26 cellular contexts compared by ENCODE assay signal in the genomic region with DNA sequence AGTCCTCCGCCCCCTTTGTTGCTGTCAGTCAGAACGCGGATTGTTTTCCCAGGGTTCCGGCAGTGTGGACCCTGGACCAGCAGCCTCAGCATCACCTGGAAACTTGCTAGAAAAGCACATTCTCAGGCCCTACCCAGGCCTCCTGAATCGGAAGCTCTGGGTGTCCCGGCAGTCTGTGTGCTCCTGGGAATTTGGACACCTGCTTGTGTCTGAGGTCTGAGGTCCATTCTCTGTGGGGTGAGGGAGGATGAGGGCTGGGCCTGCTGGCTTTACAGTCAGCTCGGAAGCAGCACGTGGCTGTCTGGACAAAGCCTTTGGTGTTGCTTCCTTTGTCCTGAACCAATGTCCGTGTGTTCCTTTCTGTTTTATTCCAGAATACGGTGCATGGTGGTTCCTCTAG.
"Had no signal": no experiment of that assay in that cellular context is flagged by ENCODE, and none has a peak within 500 bp of the region (broad histone marks: within the 10 kb centered on the region; RNA-seq: fewer than 3 reads in every experiment).

No MANE protein-coding gene starts in this region.

- H3K27me3 Mint-ChIP-seq: activated B cell treated with CpG ODN at 0.5 μM for 24 hours; activated CD4-positive, alpha-beta T cell treated with anti-CD3 and anti-CD28 coated beads, Interleukin-2, amount 10 ng/mL, durations not matched to agents 24 days and 14 days; activated naive CD8-positive, alpha-beta T cell treated with anti-CD3 and anti-CD28 coated beads, Interleukin-2, amount 10 ng/mL, durations not matched to agents 7 days and 5 days; activated T-helper 17 cell treated with anti-CD3 and anti-CD28 coated beads, Interleukin-2, amount 50 U/mL, for 72 hours had no signal

- DNase-seq: activated B cell treated with CpG ODN at 0.5 μM for 24 hours; activated CD4-positive, alpha-beta T cell treated with anti-CD3 and anti-CD28 coated beads for 1 hour; activated CD4-positive, alpha-beta T cell treated with anti-CD3 and anti-CD28 coated beads, Interleukin-2, amount 10 ng/mL, durations not matched to agents 24 days and 14 days; activated CD4-positive, alpha-beta T cell treated with anti-CD3 and anti-CD28 coated beads, Interleukin-2, amount 50 U/mL, for 48 hours; activated naive CD4-positive, alpha-beta T cell treated with anti-CD3 and anti-CD28 coated beads, Interleukin-2, amount 50 U/mL, for 16 hours; activated naive CD8-positive, alpha-beta T cell treated with anti-CD3 and anti-CD28 coated beads, Interleukin-2, amount 10 ng/mL, durations not matched to agents 7 days and 5 days; activated T-cell treated with anti-CD3 and anti-CD28 coated beads for 4 hours; activated T-cell treated with anti-CD3 and anti-CD28 coated beads, Interleukin-2, amount 50 U/mL, for 48 hours; adrenal gland; anterior cingulate cortex; MG63; MV-4-11; NCI-H1092 treated with DMSO at 0.1 percent for 48 hours; NCI-H1417 treated with DMSO at 0.1 percent for 48 hours; NCI-H1694; NCI-H2029; NCI-H2107; NCI-H2171 treated with DMSO at 0.1 percent for 48 hours; NCI-H226; NCI-H526; NCI-H774; RPMI8226; SHP77 had no signal

- H3K4me1 ChIP-seq: adrenal gland, breast epithelium had no signal

- H3K27ac ChIP-seq: adrenal gland, breast epithelium had no signal

- H3K36me3 ChIP-seq: adrenal gland, breast epithelium, MG63 had no signal

- ATAC-seq: activated T-helper 17 cell treated with anti-CD3 and anti-CD28 coated beads, Interleukin-2, amount 50 U/mL, for 72 hours had no signal

- H3K4me3 Mint-ChIP-seq: activated B cell treated with CpG ODN at 0.5 μM for 24 hours; activated CD4-positive, alpha-beta T cell treated with anti-CD3 and anti-CD28 coated beads, Interleukin-2, amount 10 ng/mL, durations not matched to agents 24 days and 14 days; activated naive CD8-positive, alpha-beta T cell treated with anti-CD3 and anti-CD28 coated beads, Interleukin-2, amount 10 ng/mL, durations not matched to agents 7 days and 5 days; activated T-helper 17 cell treated with anti-CD3 and anti-CD28 coated beads, Interleukin-2, amount 50 U/mL, for 72 hours; T-helper 1 cell treated with Interleukin-12 subunit alpha and Interleukin-12 subunit beta and Interleukin-4 antibody, amounts not matched to agents 30 μg/mL and 1 μg/mL, for 36 hours had no signal

- H3K27ac Mint-ChIP-seq: activated B cell treated with CpG ODN at 0.5 μM for 24 hours; activated CD4-positive, alpha-beta T cell treated with anti-CD3 and anti-CD28 coated beads, Interleukin-2, amount 10 ng/mL, durations not matched to agents 24 days and 14 days; activated naive CD8-positive, alpha-beta T cell treated with anti-CD3 and anti-CD28 coated beads, Interleukin-2, amount 10 ng/mL, durations not matched to agents 7 days and 5 days; activated T-helper 17 cell treated with anti-CD3 and anti-CD28 coated beads, Interleukin-2, amount 50 U/mL, for 72 hours; T-helper 1 cell treated with Interleukin-12 subunit alpha and Interleukin-12 subunit beta and Interleukin-4 antibody, amounts not matched to agents 30 μg/mL and 1 μg/mL, for 36 hours had no signal

- H3K4me1 Mint-ChIP-seq: activated CD4-positive, alpha-beta T cell treated with anti-CD3 and anti-CD28 coated beads, Interleukin-2, amount 10 ng/mL, durations not matched to agents 24 days and 14 days; activated naive CD8-positive, alpha-beta T cell treated with anti-CD3 and anti-CD28 coated beads, Interleukin-2, amount 10 ng/mL, durations not matched to agents 7 days and 5 days had no signal

- H3K27me3 ChIP-seq: adrenal gland, breast epithelium, MG63 had no signal

- H3K4me3 ChIP-seq: adrenal gland, breast epithelium, MG63 had no signal

- H3K9me3 ChIP-seq: adrenal gland, breast epithelium, MG63 had no signal

- H3K9me3 Mint-ChIP-seq: activated B cell treated with CpG ODN at 0.5 μM for 24 hours; activated CD4-positive, alpha-beta T cell treated with anti-CD3 and anti-CD28 coated beads, Interleukin-2, amount 10 ng/mL, durations not matched to agents 24 days and 14 days; activated naive CD8-positive, alpha-beta T cell treated with anti-CD3 and anti-CD28 coated beads, Interleukin-2, amount 10 ng/mL, durations not matched to agents 7 days and 5 days; activated T-helper 17 cell treated with anti-CD3 and anti-CD28 coated beads, Interleukin-2, amount 50 U/mL, for 72 hours; T-helper 1 cell treated with Interleukin-12 subunit alpha and Interleukin-12 subunit beta and Interleukin-4 antibody, amounts not matched to agents 30 μg/mL and 1 μg/mL, for 36 hours had no signal
